In the genomic region with DNA sequence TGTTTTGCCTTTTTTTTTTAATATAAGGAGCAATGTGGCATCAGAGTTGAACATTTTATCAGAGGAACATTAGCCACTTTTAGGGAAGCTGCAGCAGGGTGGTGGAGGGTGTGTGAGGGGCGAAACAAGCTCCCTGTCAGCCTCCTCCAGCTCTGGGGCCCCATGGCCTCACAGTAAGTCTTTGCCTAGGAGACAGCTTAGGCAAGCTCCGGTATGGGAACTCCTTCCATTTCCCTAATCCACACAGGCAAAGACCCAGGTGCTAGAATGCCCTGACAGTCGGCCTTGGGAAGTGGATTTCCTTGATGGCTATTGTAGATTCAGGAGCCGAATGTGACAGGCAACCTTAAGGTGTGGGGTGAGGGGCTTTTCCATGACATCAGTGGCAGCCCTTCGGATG, we compare ENCODE assay signal across 25 cellular contexts. TPM values are rescaled to one million over a fixed set of nuclear protein-coding genes. Genes with fewer than 3 reads are reported as not detected.
"Had no signal": no experiment of that assay in that cellular context is flagged by ENCODE, and none has a peak within 500 bp of the region (broad histone marks: within the 10 kb centered on the region; RNA-seq: fewer than 3 reads in every experiment).

No MANE protein-coding gene starts in this region.

- DNase-seq: activated CD4-positive, alpha-beta T cell treated with anti-CD3 and anti-CD28 coated beads for 4 hours; activated CD8-positive, alpha-beta memory T cell treated with anti-CD3 and anti-CD28 coated beads, Interleukin-2, amount 50 U/mL, for 4 hours; activated CD8-positive, alpha-beta T cell treated with anti-CD3 and anti-CD28 coated beads for 36 hours; activated naive CD4-positive, alpha-beta T cell treated with anti-CD3 and anti-CD28 coated beads, Interleukin-2, amount 50 U/mL, for 16 hours; activated naive CD8-positive, alpha-beta T cell treated with anti-CD3 and anti-CD28 coated beads, Interleukin-2, amount 10 ng/mL, durations not matched to agents 7 days and 5 days; activated T-cell treated with anti-CD3 and anti-CD28 coated beads, Interleukin-2, amount 50 U/mL, for 1 hour; adrenal gland; anterior cingulate cortex; caudate nucleus; Karpas-422; MM.1S; NCI-H1105; NCI-H1436; NCI-H1694 treated with DMSO at 0.1 percent for 48 hours; NCI-H2081; NCI-H446 treated with DMSO at 0.1 percent for 48 hours; NCI-H524 treated with DMSO at 0.1 percent for 48 hours; NCI-H748 treated with DMSO at 0.1 percent for 48 hours; SIG-M5; T-cell had no signal

- H3K4me1 ChIP-seq: breast epithelium had no signal

- H3K27me3 Mint-ChIP-seq: activated CD8-positive, alpha-beta T cell treated with anti-CD3 and anti-CD28 coated beads for 36 hours; activated naive CD8-positive, alpha-beta T cell treated with anti-CD3 and anti-CD28 coated beads, Interleukin-2, amount 10 ng/mL, durations not matched to agents 7 days and 5 days; T-cell had no signal

- H3K4me3 ChIP-seq: adrenal gland, breast epithelium, SK-N-MC had no signal

- H3K9me3 ChIP-seq: adrenal gland, breast epithelium had no signal

- H3K27ac Mint-ChIP-seq: activated CD8-positive, alpha-beta T cell treated with anti-CD3 and anti-CD28 coated beads for 36 hours; activated naive CD8-positive, alpha-beta T cell treated with anti-CD3 and anti-CD28 coated beads, Interleukin-2, amount 10 ng/mL, durations not matched to agents 7 days and 5 days; T-cell had no signal

- H3K9me3 Mint-ChIP-seq: activated CD8-positive, alpha-beta T cell treated with anti-CD3 and anti-CD28 coated beads for 36 hours; activated naive CD8-positive, alpha-beta T cell treated with anti-CD3 and anti-CD28 coated beads, Interleukin-2, amount 10 ng/mL, durations not matched to agents 7 days and 5 days; T-cell had no signal

- H3K27me3 ChIP-seq: adrenal gland, breast epithelium had no signal

- H3K27ac ChIP-seq: adrenal gland, breast epithelium, SK-N-MC had no signal

- H3K36me3 Mint-ChIP-seq: activated naive CD8-positive, alpha-beta T cell treated with anti-CD3 and anti-CD28 coated beads, Interleukin-2, amount 10 ng/mL, durations not matched to agents 7 days and 5 days; T-cell had no signal

- ATAC-seq: activated CD4-positive, CD25-positive, alpha-beta regulatory T cell treated with anti-CD3 and anti-CD28 coated beads, Interleukin-2, amount 50 U/mL, for 24 hours; activated CD8-positive, alpha-beta T cell treated with anti-CD3 and anti-CD28 coated beads for 36 hours; T-cell had no signal

- H3K4me3 Mint-ChIP-seq: activated CD8-positive, alpha-beta T cell treated with anti-CD3 and anti-CD28 coated beads for 36 hours; activated naive CD8-positive, alpha-beta T cell treated with anti-CD3 and anti-CD28 coated beads, Interleukin-2, amount 10 ng/mL, durations not matched to agents 7 days and 5 days; T-cell had no signal

- H3K36me3 ChIP-seq: adrenal gland, breast epithelium had no signal

RNA-seq across cellular contexts. Expression of a gene that starts 0.9 kb away (rescaled TPM):
- total RNA-seq: activated CD8-positive, alpha-beta T cell treated with anti-CD3 and anti-CD28 coated beads for 36 hours; activated naive CD8-positive, alpha-beta T cell treated with anti-CD3 and anti-CD28 coated beads, Interleukin-2, amount 10 ng/mL, durations not matched to agents 7 days and 5 days; adrenal gland; breast epithelium; OCI-LY7; T-cell; T-helper 2 cell treated with Interferon-gamma antibody and Interleukin-4, amounts not matched to agents 100 ng/mL and 5 ng/mL, for 36 hours had no signal
- polyA plus RNA-seq: adrenal gland had no signal
